9 cellular contexts compared by ENCODE assay signal in the genomic region with DNA sequence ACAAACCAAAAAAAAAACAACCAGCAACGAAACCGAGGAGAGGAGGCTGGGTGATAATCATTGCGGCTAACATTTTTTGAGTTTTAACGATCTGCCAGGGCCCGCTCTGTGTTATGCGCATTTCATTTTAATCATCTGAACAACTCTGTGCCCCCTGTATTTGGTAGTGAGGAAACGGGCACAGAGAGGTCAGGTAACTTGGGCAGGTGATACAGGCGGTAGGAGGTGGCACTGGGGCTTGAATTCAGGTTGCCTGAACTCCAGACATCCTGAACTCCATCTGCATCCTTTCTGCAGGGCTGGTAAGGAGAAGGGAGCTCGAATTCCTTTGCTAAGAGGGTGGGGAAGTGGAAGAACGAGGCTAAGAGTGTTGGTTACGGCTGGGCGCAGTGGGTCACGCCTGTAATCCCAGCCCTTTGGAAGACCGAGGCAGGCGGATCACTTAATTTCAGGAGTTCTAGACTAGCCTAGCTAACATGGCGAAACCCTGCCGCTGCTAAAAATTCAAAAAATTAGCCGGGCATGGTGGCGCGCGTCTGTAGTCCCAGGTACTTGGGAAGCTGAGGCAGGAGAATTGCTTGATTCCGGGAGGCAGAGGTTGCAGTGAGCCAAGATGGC. TPM values are rescaled to one million over a fixed set of nuclear protein-coding genes. Genes with fewer than 3 reads are reported as not detected.
A peak's percentile ranks its signal among the peaks of the same experiment; 100 is the strongest.
DNase-seq lines count a peak whose midpoint lies in the region; ATAC-seq and TF ChIP-seq lines count a peak whose summit lies in the region.
"Had no signal": no experiment of that assay in that cellular context is flagged by ENCODE, and none has a peak within 500 bp of the region (broad histone marks: within the 10 kb centered on the region; RNA-seq: fewer than 3 reads in every experiment).

No MANE protein-coding gene starts in this region.

- peak overlapping the region; percentile 82 for H3K27ac ChIP-seq in CD4-positive, CD25-positive, alpha-beta regulatory T cell (ENCODE audit: insufficient read depth, low read length, poor library complexity, severe bottlenecking)
- H3K27ac ChIP-seq in KOPT-K1 (ENCODE audit: low read depth, low read length, poor library complexity, severe bottlenecking) (peak overlapping the region; percentile 72), coronary artery (no peak overlapping the region)

- no peak for DNase-seq in CD4-positive, CD25-positive, alpha-beta regulatory T cell
- DNase-seq in coronary artery (ENCODE audit: low spot score) (no peak), nephron progenitor cell (no peak), activated gamma-delta T cell (lab: John Stamatoyannopoulos, UW) (no peak)

- H3K4me1 ChIP-seq in CD4-positive, CD25-positive, alpha-beta regulatory T cell (ENCODE audit: control insufficient read depth, insufficient read depth, low read length, poor library complexity, severe bottlenecking): peaks cover 48% of the 10 kb centered on the region

- H3K36me3 ChIP-seq in CD4-positive, CD25-positive, alpha-beta regulatory T cell (ENCODE audit: control insufficient read depth, insufficient read depth, low read length): peaks cover 4% of the 10 kb centered on the region
- no peaks in the 10 kb centered on the region for H3K36me3 ChIP-seq in KOPT-K1 (ENCODE audit: insufficient read depth, low read length)

- no peaks in the 10 kb centered on the region for H3K9me3 ChIP-seq in CD4-positive, CD25-positive, alpha-beta regulatory T cell (ENCODE audit: control insufficient read depth in 2 of 2, low read length in 2 of 2)
- H3K9me3 ChIP-seq in KOPT-K1 (ENCODE audit: insufficient read depth, low read length, poor library complexity, severe bottlenecking): no peaks in the 10 kb centered on the region

- no peaks in the 10 kb centered on the region for H3K9me3 Mint-ChIP-seq in CD4-positive, CD25-positive, alpha-beta regulatory T cell
- H3K9me3 Mint-ChIP-seq in nephron progenitor cell: peaks cover 4% of the 10 kb centered on the region

- ATAC-seq in CD4-positive, CD25-positive, alpha-beta regulatory T cell (ENCODE audit: low read depth in 2 of 2): no peak
- ATAC-seq in HG03280 (IDR thresholded peaks at IDR 0.05; ENCODE audit: unreplicated experiment): no peak
- ATAC-seq in GM18909 (IDR thresholded peaks at IDR 0.05; ENCODE audit: poor library complexity, unreplicated experiment): no peak
- no peak for ATAC-seq in HG03342 (IDR thresholded peaks at IDR 0.05; ENCODE audit: unreplicated experiment)

- peaks cover 5% of the 10 kb centered on the region for H3K27me3 Mint-ChIP-seq in CD4-positive, CD25-positive, alpha-beta regulatory T cell
- peaks cover 6% of the 10 kb centered on the region for H3K27me3 Mint-ChIP-seq in nephron progenitor cell (ENCODE audit: low read depth, poor library complexity)

- peak overlapping the region in 2 of 3 donors; percentile 94 to 97 for H3K27ac Mint-ChIP-seq in CD4-positive, CD25-positive, alpha-beta regulatory T cell
- H3K27ac Mint-ChIP-seq in nephron progenitor cell: peak overlapping the region; percentile 95

- H3K4me1 Mint-ChIP-seq in CD4-positive, CD25-positive, alpha-beta regulatory T cell: peaks cover 21 to 64% (median 38%) of the 10 kb centered on the region in 4 donors
- H3K4me1 Mint-ChIP-seq in nephron progenitor cell: peaks cover 19% of the 10 kb centered on the region

- H3K36me3 Mint-ChIP-seq in CD4-positive, CD25-positive, alpha-beta regulatory T cell: peaks cover 9% of the 10 kb centered on the region
- H3K36me3 Mint-ChIP-seq in nephron progenitor cell (ENCODE audit: low read depth): peaks cover 23% of the 10 kb centered on the region

- H3K4me3 ChIP-seq in CD4-positive, CD25-positive, alpha-beta regulatory T cell (ENCODE audit: low read depth, low read length): peak overlapping the region; percentile 57
- H3K4me3 ChIP-seq in coronary artery: peak overlapping the region; percentile 80

- H3K27me3 ChIP-seq in CD4-positive, CD25-positive, alpha-beta regulatory T cell (ENCODE audit: control insufficient read depth, insufficient read depth, low read length): no peaks in the 10 kb centered on the region

- peak overlapping the region; percentile 80 to 94 (median 88) for H3K4me3 Mint-ChIP-seq in CD4-positive, CD25-positive, alpha-beta regulatory T cell
- H3K4me3 Mint-ChIP-seq in nephron progenitor cell: peak overlapping the region; percentile 95

- TF ChIP-seq CTCF in coronary artery (IDR thresholded peaks at IDR 0.05) (no peak), nephron progenitor cell (IDR thresholded peaks at IDR 0.05) (no peak)

RNA-seq across cellular contexts. Expression of a gene that starts 1.1 kb away (rescaled TPM):
- 11.3 TPM for total RNA-seq in CD4-positive, CD25-positive, alpha-beta regulatory T cell
- polyA plus RNA-seq in CD4-positive, CD25-positive, alpha-beta regulatory T cell: 10 to 100 TPM; 20.6 to 35.1 (median 21.3) TPM

RNA-seq across cellular contexts. Expression of a gene that starts 6.6 kb away (rescaled TPM):
- not detected for total RNA-seq in CD4-positive, CD25-positive, alpha-beta regulatory T cell
- not detected for polyA plus RNA-seq in CD4-positive, CD25-positive, alpha-beta regulatory T cell
- total RNA-seq: temporal lobe had no signal

RNA-seq across cellular contexts. Expression of a gene that starts 58.4 kb away (rescaled TPM):
- total RNA-seq in CD4-positive, CD25-positive, alpha-beta regulatory T cell: 48.9 TPM
- polyA plus RNA-seq in CD4-positive, CD25-positive, alpha-beta regulatory T cell: 10 to 100 TPM; 38.8 to 50.0 (median 43.8) TPM

RNA-seq across cellular contexts. Expression of a gene that starts 58.6 kb away (rescaled TPM):
- total RNA-seq in CD4-positive, CD25-positive, alpha-beta regulatory T cell: 4.7 TPM
- 1 to 10 TPM; 1.5 to 2.3 (median 1.9) TPM for polyA plus RNA-seq in CD4-positive, CD25-positive, alpha-beta regulatory T cell

Comparison
In these comparisons a context has a peak if more than half of its experiments do, and no peak if none do; other contexts are left out.
1. H3K27ac ChIP-seq: peak in CD4-positive, CD25-positive, alpha-beta regulatory T cell (single experiment) and KOPT-K1 (single experiment); none in coronary artery (0 of 2).